In the genomic region with DNA sequence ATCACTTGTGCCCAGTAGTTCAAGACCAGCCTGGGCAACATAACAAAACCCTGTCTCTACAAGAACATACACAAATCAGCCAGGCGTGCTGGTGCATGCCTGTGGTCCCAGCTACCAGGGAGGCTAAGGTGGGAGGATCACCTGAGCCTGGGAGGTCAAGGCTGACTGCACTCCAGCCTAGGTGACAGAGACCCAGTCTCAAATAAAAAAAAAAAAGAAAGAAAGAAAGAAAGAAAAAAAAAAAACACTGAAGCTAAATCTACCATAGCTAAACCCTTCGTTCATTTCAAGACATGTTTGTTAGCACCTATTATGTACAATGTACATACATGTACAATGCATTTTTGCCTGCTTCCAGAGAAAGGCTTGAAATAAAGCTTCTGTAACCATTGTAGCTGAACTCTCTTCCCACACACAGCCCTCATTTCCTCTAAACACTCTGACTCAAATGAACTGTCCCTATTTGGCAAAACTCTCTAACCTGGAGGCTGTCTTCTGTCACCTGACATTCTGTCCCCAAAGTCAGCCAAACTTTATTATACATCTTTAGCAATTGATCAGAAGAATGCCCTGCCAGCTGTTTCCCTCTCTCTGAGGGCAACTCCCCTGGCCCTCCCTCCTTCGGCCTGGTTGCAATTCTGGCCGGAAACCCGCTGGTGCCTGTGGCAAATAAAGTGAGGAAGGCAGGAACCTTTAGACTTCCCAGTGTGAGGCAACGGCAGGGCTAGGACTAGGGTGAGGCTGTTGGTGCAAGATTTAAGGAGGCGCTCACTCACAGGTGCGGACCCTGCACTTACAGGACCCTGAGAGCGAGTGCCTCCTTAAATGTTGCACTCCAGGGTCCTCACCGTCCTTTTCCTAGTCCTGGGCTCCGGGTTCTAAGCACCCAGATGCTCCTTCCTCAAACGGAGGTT, we compare ENCODE assay signal across 1 cellular context.
TF ChIP-seq lines count a peak whose summit lies in the region.

No MANE protein-coding gene starts in this region.

TF ChIP-seq in HepG2, 621 proteins besides CTCF, POLR2A, EP300 and RAD21 (continues in another document):
- TF ChIP-seq HNF4G (IDR thresholded peaks at IDR 0.05; ENCODE audit: borderline replicate concordance, low read depth, low read length) (peak; percentile 90), HNF4G (CRISPR knock-in tag; IDR thresholded peaks at IDR 0.05; ENCODE audit: borderline replicate concordance, low read depth) (0 out of 2 replicates have a peak, but pooled peaks have one; percentile 55), ZNF678 (CRISPR knock-in tag; IDR thresholded peaks at IDR 0.05) (no peak), MIER2 (CRISPR knock-in tag; IDR thresholded peaks at IDR 0.05) (no peak), HDAC2 (CRISPR knock-in tag; IDR thresholded peaks at IDR 0.05) (peak; percentile 72; the same call in 1 of the 2 replicates), ZNF878 (CRISPR knock-in tag; IDR thresholded peaks at IDR 0.05) (no peak), SIX4 (CRISPR knock-in tag; IDR thresholded peaks at IDR 0.05) (0 out of 2 replicates have a peak, but pooled peaks have one; percentile 25), ISL2 (CRISPR knock-in tag; IDR thresholded peaks at IDR 0.05) (no peak), MTF1 (CRISPR knock-in tag; IDR thresholded peaks at IDR 0.05) (no peak), ZNF816 (CRISPR knock-in tag; IDR thresholded peaks at IDR 0.05; ENCODE audit: borderline replicate concordance) (no peak), RNF2 (conservative IDR thresholded peaks at IDR 0.05; ENCODE audit: low read depth) (no peak), SOX13 (IDR thresholded peaks at IDR 0.05) (no peak), SOX13 (CRISPR knock-in tag; conservative IDR thresholded peaks at IDR 0.05 in 1 of 2, IDR thresholded peaks at IDR 0.05 in 1 of 2) (peak in 1 of 2 experiments; percentile 49; a peak in 2 of 4 replicates), RBFOX2 (IDR thresholded peaks at IDR 0.05; ENCODE audit: low read depth, low read length) (no peak), SOX6 (IDR thresholded peaks at IDR 0.05) (no peak), SOX6 (CRISPR knock-in tag; IDR thresholded peaks at IDR 0.05) (no peak; the same call in none of the 2 replicates), RXRB (CRISPR knock-in tag; IDR thresholded peaks at IDR 0.05; ENCODE audit: borderline replicate concordance) (peak; percentile 36; the same call in 1 of the 2 replicates), RBAK (CRISPR knock-in tag; IDR thresholded peaks at IDR 0.05) (no peak), KAT2B (IDR thresholded peaks at IDR 0.05; ENCODE audit: borderline replicate concordance, low read depth, low read length) (no peak), ZNF235 (CRISPR knock-in tag; IDR thresholded peaks at IDR 0.05; ENCODE audit: borderline replicate concordance) (no peak), NKX3-1 (CRISPR knock-in tag; IDR thresholded peaks at IDR 0.05) (no peak), ZNF713 (CRISPR knock-in tag; IDR thresholded peaks at IDR 0.05) (no peak), CENPX (CRISPR knock-in tag; IDR thresholded peaks at IDR 0.05) (no peak), ZNF501 (CRISPR knock-in tag; IDR thresholded peaks at IDR 0.05) (peak; percentile 47; the same call in 1 of the 2 replicates), ELF1 (CRISPR knock-in tag; IDR thresholded peaks at IDR 0.05) (peak; percentile 77), MATR3 (CRISPR knock-in tag; IDR thresholded peaks at IDR 0.05) (no peak), ZNF709 (CRISPR knock-in tag; IDR thresholded peaks at IDR 0.05) (no peak)
- TF ChIP-seq, protein P1, sequence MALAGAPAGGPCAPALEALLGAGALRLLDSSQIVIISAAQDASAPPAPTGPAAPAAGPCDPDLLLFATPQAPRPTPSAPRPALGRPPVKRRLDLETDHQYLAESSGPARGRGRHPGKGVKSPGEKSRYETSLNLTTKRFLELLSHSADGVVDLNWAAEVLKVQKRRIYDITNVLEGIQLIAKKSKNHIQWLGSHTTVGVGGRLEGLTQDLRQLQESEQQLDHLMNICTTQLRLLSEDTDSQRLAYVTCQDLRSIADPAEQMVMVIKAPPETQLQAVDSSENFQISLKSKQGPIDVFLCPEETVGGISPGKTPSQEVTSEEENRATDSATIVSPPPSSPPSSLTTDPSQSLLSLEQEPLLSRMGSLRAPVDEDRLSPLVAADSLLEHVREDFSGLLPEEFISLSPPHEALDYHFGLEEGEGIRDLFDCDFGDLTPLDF (CRISPR knock-in tag; IDR thresholded peaks at IDR 0.05) = no peak
- TF ChIP-seq, protein P2, sequence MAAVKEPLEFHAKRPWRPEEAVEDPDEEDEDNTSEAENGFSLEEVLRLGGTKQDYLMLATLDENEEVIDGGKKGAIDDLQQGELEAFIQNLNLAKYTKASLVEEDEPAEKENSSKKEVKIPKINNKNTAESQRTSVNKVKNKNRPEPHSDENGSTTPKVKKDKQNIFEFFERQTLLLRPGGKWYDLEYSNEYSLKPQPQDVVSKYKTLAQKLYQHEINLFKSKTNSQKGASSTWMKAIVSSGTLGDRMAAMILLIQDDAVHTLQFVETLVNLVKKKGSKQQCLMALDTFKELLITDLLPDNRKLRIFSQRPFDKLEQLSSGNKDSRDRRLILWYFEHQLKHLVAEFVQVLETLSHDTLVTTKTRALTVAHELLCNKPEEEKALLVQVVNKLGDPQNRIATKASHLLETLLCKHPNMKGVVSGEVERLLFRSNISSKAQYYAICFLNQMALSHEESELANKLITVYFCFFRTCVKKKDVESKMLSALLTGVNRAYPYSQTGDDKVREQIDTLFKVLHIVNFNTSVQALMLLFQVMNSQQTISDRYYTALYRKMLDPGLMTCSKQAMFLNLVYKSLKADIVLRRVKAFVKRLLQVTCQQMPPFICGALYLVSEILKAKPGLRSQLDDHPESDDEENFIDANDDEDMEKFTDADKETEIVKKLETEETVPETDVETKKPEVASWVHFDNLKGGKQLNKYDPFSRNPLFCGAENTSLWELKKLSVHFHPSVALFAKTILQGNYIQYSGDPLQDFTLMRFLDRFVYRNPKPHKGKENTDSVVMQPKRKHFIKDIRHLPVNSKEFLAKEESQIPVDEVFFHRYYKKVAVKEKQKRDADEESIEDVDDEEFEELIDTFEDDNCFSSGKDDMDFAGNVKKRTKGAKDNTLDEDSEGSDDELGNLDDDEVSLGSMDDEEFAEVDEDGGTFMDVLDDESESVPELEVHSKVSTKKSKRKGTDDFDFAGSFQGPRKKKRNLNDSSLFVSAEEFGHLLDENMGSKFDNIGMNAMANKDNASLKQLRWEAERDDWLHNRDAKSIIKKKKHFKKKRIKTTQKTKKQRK (IDR thresholded peaks at IDR 0.05; ENCODE audit: low read length) = no peak
- TF ChIP-seq, protein P3, sequence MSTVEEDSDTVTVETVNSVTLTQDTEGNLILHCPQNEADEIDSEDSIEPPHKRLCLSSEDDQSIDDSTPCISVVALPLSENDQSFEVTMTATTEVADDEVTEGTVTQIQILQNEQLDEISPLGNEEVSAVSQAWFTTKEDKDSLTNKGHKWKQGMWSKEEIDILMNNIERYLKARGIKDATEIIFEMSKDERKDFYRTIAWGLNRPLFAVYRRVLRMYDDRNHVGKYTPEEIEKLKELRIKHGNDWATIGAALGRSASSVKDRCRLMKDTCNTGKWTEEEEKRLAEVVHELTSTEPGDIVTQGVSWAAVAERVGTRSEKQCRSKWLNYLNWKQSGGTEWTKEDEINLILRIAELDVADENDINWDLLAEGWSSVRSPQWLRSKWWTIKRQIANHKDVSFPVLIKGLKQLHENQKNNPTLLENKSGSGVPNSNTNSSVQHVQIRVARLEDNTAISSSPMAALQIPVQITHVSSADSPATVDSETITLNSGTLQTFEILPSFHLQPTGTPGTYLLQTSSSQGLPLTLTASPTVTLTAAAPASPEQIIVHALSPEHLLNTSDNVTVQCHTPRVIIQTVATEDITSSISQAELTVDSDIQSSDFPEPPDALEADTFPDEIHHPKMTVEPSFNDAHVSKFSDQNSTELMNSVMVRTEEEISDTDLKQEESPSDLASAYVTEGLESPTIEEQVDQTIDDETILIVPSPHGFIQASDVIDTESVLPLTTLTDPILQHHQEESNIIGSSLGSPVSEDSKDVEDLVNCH (CRISPR knock-in tag; IDR thresholded peaks at IDR 0.05) = no peak
- TF ChIP-seq, protein P4, sequence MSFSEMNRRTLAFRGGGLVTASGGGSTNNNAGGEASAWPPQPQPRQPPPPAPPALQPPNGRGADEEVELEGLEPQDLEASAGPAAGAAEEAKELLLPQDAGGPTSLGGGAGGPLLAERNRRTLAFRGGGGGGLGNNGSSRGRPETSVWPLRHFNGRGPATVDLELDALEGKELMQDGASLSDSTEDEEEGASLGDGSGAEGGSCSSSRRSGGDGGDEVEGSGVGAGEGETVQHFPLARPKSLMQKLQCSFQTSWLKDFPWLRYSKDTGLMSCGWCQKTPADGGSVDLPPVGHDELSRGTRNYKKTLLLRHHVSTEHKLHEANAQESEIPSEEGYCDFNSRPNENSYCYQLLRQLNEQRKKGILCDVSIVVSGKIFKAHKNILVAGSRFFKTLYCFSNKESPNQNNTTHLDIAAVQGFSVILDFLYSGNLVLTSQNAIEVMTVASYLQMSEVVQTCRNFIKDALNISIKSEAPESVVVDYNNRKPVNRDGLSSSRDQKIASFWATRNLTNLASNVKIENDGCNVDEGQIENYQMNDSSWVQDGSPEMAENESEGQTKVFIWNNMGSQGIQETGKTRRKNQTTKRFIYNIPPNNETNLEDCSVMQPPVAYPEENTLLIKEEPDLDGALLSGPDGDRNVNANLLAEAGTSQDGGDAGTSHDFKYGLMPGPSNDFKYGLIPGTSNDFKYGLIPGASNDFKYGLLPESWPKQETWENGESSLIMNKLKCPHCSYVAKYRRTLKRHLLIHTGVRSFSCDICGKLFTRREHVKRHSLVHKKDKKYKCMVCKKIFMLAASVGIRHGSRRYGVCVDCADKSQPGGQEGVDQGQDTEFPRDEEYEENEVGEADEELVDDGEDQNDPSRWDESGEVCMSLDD (CRISPR knock-in tag; IDR thresholded peaks at IDR 0.05; ENCODE audit: borderline replicate concordance) = no peak
- TF ChIP-seq, protein P5, sequence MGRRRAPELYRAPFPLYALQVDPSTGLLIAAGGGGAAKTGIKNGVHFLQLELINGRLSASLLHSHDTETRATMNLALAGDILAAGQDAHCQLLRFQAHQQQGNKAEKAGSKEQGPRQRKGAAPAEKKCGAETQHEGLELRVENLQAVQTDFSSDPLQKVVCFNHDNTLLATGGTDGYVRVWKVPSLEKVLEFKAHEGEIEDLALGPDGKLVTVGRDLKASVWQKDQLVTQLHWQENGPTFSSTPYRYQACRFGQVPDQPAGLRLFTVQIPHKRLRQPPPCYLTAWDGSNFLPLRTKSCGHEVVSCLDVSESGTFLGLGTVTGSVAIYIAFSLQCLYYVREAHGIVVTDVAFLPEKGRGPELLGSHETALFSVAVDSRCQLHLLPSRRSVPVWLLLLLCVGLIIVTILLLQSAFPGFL (CRISPR knock-in tag; IDR thresholded peaks at IDR 0.05) = no peak
- TF ChIP-seq, protein P6, sequence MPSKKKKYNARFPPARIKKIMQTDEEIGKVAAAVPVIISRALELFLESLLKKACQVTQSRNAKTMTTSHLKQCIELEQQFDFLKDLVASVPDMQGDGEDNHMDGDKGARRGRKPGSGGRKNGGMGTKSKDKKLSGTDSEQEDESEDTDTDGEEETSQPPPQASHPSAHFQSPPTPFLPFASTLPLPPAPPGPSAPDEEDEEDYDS (CRISPR knock-in tag; IDR thresholded peaks at IDR 0.05) = peak; percentile 82
- TF ChIP-seq, protein P7, sequence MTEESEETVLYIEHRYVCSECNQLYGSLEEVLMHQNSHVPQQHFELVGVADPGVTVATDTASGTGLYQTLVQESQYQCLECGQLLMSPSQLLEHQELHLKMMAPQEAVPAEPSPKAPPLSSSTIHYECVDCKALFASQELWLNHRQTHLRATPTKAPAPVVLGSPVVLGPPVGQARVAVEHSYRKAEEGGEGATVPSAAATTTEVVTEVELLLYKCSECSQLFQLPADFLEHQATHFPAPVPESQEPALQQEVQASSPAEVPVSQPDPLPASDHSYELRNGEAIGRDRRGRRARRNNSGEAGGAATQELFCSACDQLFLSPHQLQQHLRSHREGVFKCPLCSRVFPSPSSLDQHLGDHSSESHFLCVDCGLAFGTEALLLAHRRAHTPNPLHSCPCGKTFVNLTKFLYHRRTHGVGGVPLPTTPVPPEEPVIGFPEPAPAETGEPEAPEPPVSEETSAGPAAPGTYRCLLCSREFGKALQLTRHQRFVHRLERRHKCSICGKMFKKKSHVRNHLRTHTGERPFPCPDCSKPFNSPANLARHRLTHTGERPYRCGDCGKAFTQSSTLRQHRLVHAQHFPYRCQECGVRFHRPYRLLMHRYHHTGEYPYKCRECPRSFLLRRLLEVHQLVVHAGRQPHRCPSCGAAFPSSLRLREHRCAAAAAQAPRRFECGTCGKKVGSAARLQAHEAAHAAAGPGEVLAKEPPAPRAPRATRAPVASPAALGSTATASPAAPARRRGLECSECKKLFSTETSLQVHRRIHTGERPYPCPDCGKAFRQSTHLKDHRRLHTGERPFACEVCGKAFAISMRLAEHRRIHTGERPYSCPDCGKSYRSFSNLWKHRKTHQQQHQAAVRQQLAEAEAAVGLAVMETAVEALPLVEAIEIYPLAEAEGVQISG (CRISPR knock-in tag; IDR thresholded peaks at IDR 0.05) = peak; percentile 60; the same call in 1 of the 2 replicates
- TF ChIP-seq, protein P8, sequence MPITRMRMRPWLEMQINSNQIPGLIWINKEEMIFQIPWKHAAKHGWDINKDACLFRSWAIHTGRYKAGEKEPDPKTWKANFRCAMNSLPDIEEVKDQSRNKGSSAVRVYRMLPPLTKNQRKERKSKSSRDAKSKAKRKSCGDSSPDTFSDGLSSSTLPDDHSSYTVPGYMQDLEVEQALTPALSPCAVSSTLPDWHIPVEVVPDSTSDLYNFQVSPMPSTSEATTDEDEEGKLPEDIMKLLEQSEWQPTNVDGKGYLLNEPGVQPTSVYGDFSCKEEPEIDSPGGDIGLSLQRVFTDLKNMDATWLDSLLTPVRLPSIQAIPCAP (CRISPR knock-in tag; IDR thresholded peaks at IDR 0.05; ENCODE audit: low read depth) = no peak
- TF ChIP-seq, protein P9, sequence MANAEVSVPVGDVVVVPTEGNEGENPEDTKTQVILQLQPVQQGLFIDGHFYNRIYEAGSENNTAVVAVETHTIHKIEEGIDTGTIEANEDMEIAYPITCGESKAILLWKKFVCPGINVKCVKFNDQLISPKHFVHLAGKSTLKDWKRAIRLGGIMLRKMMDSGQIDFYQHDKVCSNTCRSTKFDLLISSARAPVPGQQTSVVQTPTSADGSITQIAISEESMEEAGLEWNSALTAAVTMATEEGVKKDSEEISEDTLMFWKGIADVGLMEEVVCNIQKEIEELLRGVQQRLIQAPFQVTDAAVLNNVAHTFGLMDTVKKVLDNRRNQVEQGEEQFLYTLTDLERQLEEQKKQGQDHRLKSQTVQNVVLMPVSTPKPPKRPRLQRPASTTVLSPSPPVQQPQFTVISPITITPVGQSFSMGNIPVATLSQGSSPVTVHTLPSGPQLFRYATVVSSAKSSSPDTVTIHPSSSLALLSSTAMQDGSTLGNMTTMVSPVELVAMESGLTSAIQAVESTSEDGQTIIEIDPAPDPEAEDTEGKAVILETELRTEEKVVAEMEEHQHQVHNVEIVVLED (CRISPR knock-in tag; IDR thresholded peaks at IDR 0.05; ENCODE audit: borderline replicate concordance) = no peak; the same call in 1 of the 2 replicates
- TF ChIP-seq, protein P10, sequence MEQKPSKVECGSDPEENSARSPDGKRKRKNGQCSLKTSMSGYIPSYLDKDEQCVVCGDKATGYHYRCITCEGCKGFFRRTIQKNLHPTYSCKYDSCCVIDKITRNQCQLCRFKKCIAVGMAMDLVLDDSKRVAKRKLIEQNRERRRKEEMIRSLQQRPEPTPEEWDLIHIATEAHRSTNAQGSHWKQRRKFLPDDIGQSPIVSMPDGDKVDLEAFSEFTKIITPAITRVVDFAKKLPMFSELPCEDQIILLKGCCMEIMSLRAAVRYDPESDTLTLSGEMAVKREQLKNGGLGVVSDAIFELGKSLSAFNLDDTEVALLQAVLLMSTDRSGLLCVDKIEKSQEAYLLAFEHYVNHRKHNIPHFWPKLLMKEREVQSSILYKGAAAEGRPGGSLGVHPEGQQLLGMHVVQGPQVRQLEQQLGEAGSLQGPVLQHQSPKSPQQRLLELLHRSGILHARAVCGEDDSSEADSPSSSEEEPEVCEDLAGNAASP (CRISPR knock-in tag; IDR thresholded peaks at IDR 0.05; ENCODE audit: borderline replicate concordance) = no peak
